In the genomic region with DNA sequence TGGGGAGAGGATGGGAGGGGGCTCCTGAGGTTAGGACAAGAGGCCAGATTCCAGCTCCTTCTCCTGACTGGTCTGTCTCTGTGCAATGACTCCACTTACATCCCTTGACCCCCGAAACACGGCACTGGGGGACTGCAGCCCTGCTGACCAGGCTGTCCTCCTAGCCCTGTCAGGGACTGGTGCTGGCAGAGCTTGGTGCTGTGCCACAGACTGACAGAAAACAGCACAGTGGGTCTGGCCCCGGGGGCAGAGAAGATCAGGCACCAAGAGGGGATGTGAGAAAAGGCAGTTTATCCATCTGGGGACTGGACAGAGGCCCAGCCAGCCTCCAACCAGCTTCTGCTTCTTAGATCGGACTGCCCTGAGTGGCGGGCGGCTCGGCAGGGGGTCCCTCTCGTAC, we compare ENCODE assay signal across 28 cellular contexts.
"Had no signal": no experiment of that assay in that cellular context is flagged by ENCODE, and none has a peak within 500 bp of the region (broad histone marks: within the 10 kb centered on the region; RNA-seq: fewer than 3 reads in every experiment).

No MANE protein-coding gene starts in this region.

- H3K27me3 ChIP-seq: brain microvascular endothelial cell, cardiac muscle cell, MG63, Peyer's patch, SJCRH30 had no signal

- H3K27ac Mint-ChIP-seq: activated CD4-positive, alpha-beta memory T cell treated with anti-CD3 and anti-CD28 coated beads for 36 hours; activated CD4-positive, alpha-beta T cell treated with anti-CD3 and anti-CD28 coated beads, Interleukin-2, amount 10 ng/mL, durations not matched to agents 7 days and 5 days; activated naive CD4-positive, alpha-beta T cell treated with anti-CD3 and anti-CD28 coated beads, Interleukin-2, amount 10 ng/mL, durations not matched to agents 7 days and 5 days; activated naive CD8-positive, alpha-beta T cell treated with anti-CD3 and anti-CD28 coated beads for 36 hours; activated T-cell treated with anti-CD3 and anti-CD28 coated beads, Interleukin-2, amount 50 U/mL, for 72 hours; activated T-helper 2 cell treated with anti-CD3 and anti-CD28 coated beads, Interferon-gamma antibody, Interleukin-2, Interleukin-4, amounts not matched to agents 10 μg/mL and 5 μg/mL and 100 μg/mL, durations not matched to agents 14 hours and 24 hours and 36 hours had no signal

- H3K9me3 ChIP-seq: MG63, Peyer's patch, SJCRH30 had no signal

- H3K36me3 ChIP-seq: cardiac muscle cell had no signal

- DNase-seq: activated CD4-positive, alpha-beta memory T cell treated with anti-CD3 and anti-CD28 coated beads for 36 hours; activated CD4-positive, alpha-beta T cell treated with anti-CD3 and anti-CD28 coated beads, Interleukin-2, amount 10 ng/mL, durations not matched to agents 7 days and 5 days; activated CD4-positive, CD25-positive, alpha-beta regulatory T cell; activated CD8-positive, alpha-beta memory T cell treated with anti-CD3 and anti-CD28 coated beads, Interleukin-2, amount 50 U/mL, for 4 hours; activated gamma-delta T cell treated with Interleukin-2 at 50 U/mL for 16 hours; activated naive CD4-positive, alpha-beta T cell treated with anti-CD3 and anti-CD28 coated beads, Interleukin-2, amount 10 ng/mL, durations not matched to agents 7 days and 5 days; activated naive CD8-positive, alpha-beta T cell treated with anti-CD3 and anti-CD28 coated beads for 36 hours; activated T-cell treated with anti-CD3 and anti-CD28 coated beads, Interleukin-2, amount 50 U/mL, for 72 hours; brain microvascular endothelial cell; MG63; MV-4-11; NCI-H1092 treated with DMSO at 0.1 percent for 48 hours; NCI-H1436; NCI-H1694 treated with DMSO at 0.1 percent for 48 hours; NCI-H2029 treated with DMSO at 0.1 percent for 48 hours; NCI-H345; NCI-H510A; NCI-H69; NK-92 treated with Interleukin-12 subunit alpha and Interleukin-12 subunit beta, amount 100 ng/mL, for 24 hours; Peyer's patch; Right ventricle myocardium superior; SJCRH30; T-helper 2 cell; T1000 had no signal

- H3K4me1 ChIP-seq: Peyer's patch, SJCRH30 had no signal

- H3K4me3 Mint-ChIP-seq: activated CD4-positive, alpha-beta memory T cell treated with anti-CD3 and anti-CD28 coated beads for 36 hours; activated CD4-positive, alpha-beta T cell treated with anti-CD3 and anti-CD28 coated beads, Interleukin-2, amount 10 ng/mL, durations not matched to agents 7 days and 5 days; activated naive CD4-positive, alpha-beta T cell treated with anti-CD3 and anti-CD28 coated beads, Interleukin-2, amount 10 ng/mL, durations not matched to agents 7 days and 5 days; activated naive CD8-positive, alpha-beta T cell treated with anti-CD3 and anti-CD28 coated beads for 36 hours; activated T-cell treated with anti-CD3 and anti-CD28 coated beads, Interleukin-2, amount 50 U/mL, for 72 hours had no signal

- FAIRE-seq: TTC549 had no signal

- H3K27me3 Mint-ChIP-seq: activated CD4-positive, alpha-beta memory T cell treated with anti-CD3 and anti-CD28 coated beads for 36 hours; activated CD4-positive, alpha-beta T cell treated with anti-CD3 and anti-CD28 coated beads, Interleukin-2, amount 10 ng/mL, durations not matched to agents 7 days and 5 days had no signal

- H3K9me3 Mint-ChIP-seq: activated CD4-positive, alpha-beta memory T cell treated with anti-CD3 and anti-CD28 coated beads for 36 hours; activated CD4-positive, alpha-beta T cell treated with anti-CD3 and anti-CD28 coated beads, Interleukin-2, amount 10 ng/mL, durations not matched to agents 7 days and 5 days; activated naive CD4-positive, alpha-beta T cell treated with anti-CD3 and anti-CD28 coated beads, Interleukin-2, amount 10 ng/mL, durations not matched to agents 7 days and 5 days; activated naive CD8-positive, alpha-beta T cell treated with anti-CD3 and anti-CD28 coated beads for 36 hours; activated T-cell treated with anti-CD3 and anti-CD28 coated beads, Interleukin-2, amount 50 U/mL, for 72 hours; activated T-helper 2 cell treated with anti-CD3 and anti-CD28 coated beads, Interferon-gamma antibody, Interleukin-2, Interleukin-4, amounts not matched to agents 10 μg/mL and 5 μg/mL and 100 μg/mL, durations not matched to agents 14 hours and 24 hours and 36 hours had no signal

- H3K27ac ChIP-seq: brain microvascular endothelial cell, cardiac muscle cell, Peyer's patch, RWPE1, SJCRH30 had no signal

- H3K4me1 Mint-ChIP-seq: activated CD4-positive, alpha-beta T cell treated with anti-CD3 and anti-CD28 coated beads, Interleukin-2, amount 10 ng/mL, durations not matched to agents 7 days and 5 days; activated naive CD4-positive, alpha-beta T cell treated with anti-CD3 and anti-CD28 coated beads, Interleukin-2, amount 10 ng/mL, durations not matched to agents 7 days and 5 days; activated naive CD8-positive, alpha-beta T cell treated with anti-CD3 and anti-CD28 coated beads for 36 hours had no signal

- H3K4me3 ChIP-seq: cardiac muscle cell, MG63, Peyer's patch, SJCRH30 had no signal

- ATAC-seq: activated T-cell treated with anti-CD3 and anti-CD28 coated beads, Interleukin-2, amount 50 U/mL, for 72 hours had no signal
